In genomic region chr2:109127556-109127955, GRCh38 we compare ENCODE assay signal across 10 cellular contexts. TPM values are rescaled to one million over a fixed set of nuclear protein-coding genes. Genes with fewer than 3 reads are reported as not detected.
DNase-seq lines count a peak whose midpoint lies in the region; ATAC-seq and TF ChIP-seq lines count a peak whose summit lies in the region.
"Had no signal": no experiment of that assay in that cellular context is flagged by ENCODE, and none has a peak within 500 bp of the region (broad histone marks: within the 10 kb centered on the region; RNA-seq: fewer than 3 reads in every experiment).

No MANE protein-coding gene starts in this region.

- H3K79me2 ChIP-seq in DND-41 (ENCODE audit: insufficient read depth, low read length) (no peaks in the 10 kb centered on the region), osteoblast (ENCODE audit: insufficient read depth, low read length) (peaks cover 41% of the 10 kb centered on the region)

- H3K36me3 Mint-ChIP-seq in effector memory CD8-positive, alpha-beta T cell (ENCODE audit: insufficient read depth), result no peaks in the 10 kb centered on the region

- H3K9me3 Mint-ChIP-seq in effector memory CD8-positive, alpha-beta T cell, result no peaks in the 10 kb centered on the region
- H3K9me3 Mint-ChIP-seq: stimulated activated memory B cell treated with anti-CD40 and anti-IgM and Interleukin-4, amounts not matched to agents 10 μg/mL and 1 μg/mL and 100 μg/mL, for 72 hours had no signal

- H4K20me1 ChIP-seq in DND-41 (ENCODE audit: insufficient read depth, low read length) (no peaks in the 10 kb centered on the region; the same call in none of the 2 replicates), osteoblast (ENCODE audit: insufficient read depth, low read length) (peaks cover 26% of the 10 kb centered on the region)

- no peak overlapping the region for H3K9ac ChIP-seq in DND-41 (ENCODE audit: low read depth, low read length)

- peak overlapping the region; percentile 82 to 86 for H3K4me3 Mint-ChIP-seq in effector memory CD8-positive, alpha-beta T cell

- H3K27ac ChIP-seq in DND-41 (ENCODE audit: low read length) (no peak overlapping the region), osteoblast (ENCODE audit: low read depth, low read length) (no peak overlapping the region)

- H2AFZ ChIP-seq in DND-41 (ENCODE audit: low read depth, low read length), result no peak overlapping the region
- H2AFZ ChIP-seq in osteoblast (ENCODE audit: low read length), result no peak overlapping the region

- no peak for TF ChIP-seq CTCF in DND-41 (IDR thresholded peaks at IDR 0.05; ENCODE audit: borderline replicate concordance, extremely low read depth, low read length, poor library complexity, severe bottlenecking)
- TF ChIP-seq CTCF in NB4 (IDR thresholded peaks at IDR 0.05; ENCODE audit: low read depth, low read length), result no peak
- TF ChIP-seq CTCF in osteoblast (IDR thresholded peaks at IDR 0.05; ENCODE audit: extremely low read depth, low read depth, low read length), result no peak

- ATAC-seq in DND-41 (ENCODE audit: insufficient read depth, low read depth) (no peak), GM21526 (IDR thresholded peaks at IDR 0.05; ENCODE audit: low FRiP score, unreplicated experiment) (no peak), GM18520 (IDR thresholded peaks at IDR 0.05; ENCODE audit: unreplicated experiment) (no peak), GM21529 (IDR thresholded peaks at IDR 0.05; ENCODE audit: unreplicated experiment) (no peak)
- no peak for ATAC-seq in effector memory CD8-positive, alpha-beta T cell (replicated peaks)

- no peak for TF ChIP-seq POLR2A in NB4 (IDR thresholded peaks at IDR 0.05; ENCODE audit: extremely low read depth, insufficient read length)

- H3K9me3 ChIP-seq in DND-41 (ENCODE audit: insufficient read depth, low read length, severe bottlenecking) (no peaks in the 10 kb centered on the region), osteoblast (ENCODE audit: low read depth, low read length) (no peaks in the 10 kb centered on the region)

- peaks cover 5 to 14% of the 10 kb centered on the region in 2 donors for H3K4me1 Mint-ChIP-seq in effector memory CD8-positive, alpha-beta T cell (ENCODE audit: low read depth in 2 of 2)

- H3K4me1 ChIP-seq in DND-41 (ENCODE audit: insufficient read depth, low read length), result peaks cover 11% of the 10 kb centered on the region
- peaks cover 42% of the 10 kb centered on the region for H3K4me1 ChIP-seq in osteoblast (ENCODE audit: insufficient read depth, low read length)

- H3K36me3 ChIP-seq in DND-41 (ENCODE audit: insufficient read depth, low read length) (no peaks in the 10 kb centered on the region), osteoblast (ENCODE audit: insufficient read depth, low read length) (no peaks in the 10 kb centered on the region)

- H3K27ac Mint-ChIP-seq in effector memory CD8-positive, alpha-beta T cell, result no peak overlapping the region
- H3K27ac Mint-ChIP-seq: stimulated activated memory B cell treated with anti-CD40 and anti-IgM and Interleukin-4, amounts not matched to agents 10 μg/mL and 1 μg/mL and 100 μg/mL, for 72 hours had no signal

- DNase-seq in DND-41 (no peak), NB4 (ENCODE audit: low read depth) (no peak), osteoblast (ENCODE audit: insufficient read length, low spot score, missing footprints) (no peak), T-helper 9 cell (no peak)
- no peak for DNase-seq in effector memory CD8-positive, alpha-beta T cell
- DNase-seq: SIG-M5 had no signal

- H3K4me3 ChIP-seq in DND-41 (ENCODE audit: low read depth in 1 of 2, low read length in 2 of 2), result no peak overlapping the region
- peak overlapping the region; percentile 74 for H3K4me3 ChIP-seq in NB4 (ENCODE audit: low read depth, low read length)
- H3K4me3 ChIP-seq in osteoblast (ENCODE audit: insufficient read depth, low read length), result peak overlapping the region; percentile 85

- H3K4me2 ChIP-seq in DND-41 (ENCODE audit: insufficient read depth, low read length) (peak overlapping the region; percentile 94), osteoblast (ENCODE audit: insufficient read depth, low read length) (peak overlapping the region; percentile 88)

- peaks cover 63 to 71% of the 10 kb centered on the region in 2 donors for H3K27me3 Mint-ChIP-seq in effector memory CD8-positive, alpha-beta T cell

- peaks cover 35% of the 10 kb centered on the region for H3K27me3 ChIP-seq in DND-41 (ENCODE audit: insufficient read depth, low read length, poor library complexity)
- peaks cover 10% of the 10 kb centered on the region for H3K27me3 ChIP-seq in osteoblast (ENCODE audit: insufficient read depth, low read length)

RNA-seq across cellular contexts. Expression of gene SH3RF3, which starts 1.4 kb away (rescaled TPM):
- 14.7 and 14.8 TPM in 2 replicates for total RNA-seq in osteoblast

Comparison
In these comparisons a context has a peak if more than half of its experiments do, and no peak if none do; other contexts are left out.
1. H3K4me3 ChIP-seq: peak in NB4 (single experiment) and osteoblast (single experiment); none in DND-41 (0 of 2).